24 cellular contexts compared by ENCODE assay signal in the genomic region with DNA sequence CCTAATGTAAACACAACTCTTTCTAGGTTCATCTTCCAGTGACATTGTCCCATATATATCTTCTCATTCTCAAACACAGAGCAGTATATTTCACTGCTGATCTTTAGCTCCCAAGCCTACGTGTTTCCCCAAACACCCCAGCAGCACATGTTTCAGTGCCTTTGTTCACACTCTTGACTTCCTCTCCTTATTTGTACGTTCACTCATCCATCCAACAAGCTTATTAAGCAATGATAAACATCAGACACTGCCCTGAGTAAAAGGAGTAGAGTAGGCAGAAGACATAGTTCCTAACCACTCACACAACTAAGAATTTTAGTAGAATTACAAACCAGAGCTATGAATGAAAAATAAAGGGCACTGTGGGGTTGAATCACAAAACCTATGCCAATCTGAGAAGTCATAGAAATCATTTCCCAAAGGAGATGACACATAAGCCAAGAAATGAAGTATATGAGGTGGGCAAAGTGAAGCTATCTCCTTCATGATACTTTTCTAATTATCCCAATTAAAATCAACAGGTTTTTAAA.
DNase-seq lines count a peak whose midpoint lies in the region; TF ChIP-seq lines count a peak whose summit lies in the region.
"Had no signal": no experiment of that assay in that cellular context is flagged by ENCODE, and none has a peak within 500 bp of the region (broad histone marks: within the 10 kb centered on the region; RNA-seq: fewer than 3 reads in every experiment).

No MANE protein-coding gene starts in this region.

- H3K36me3 ChIP-seq in OCI-LY7 (ENCODE audit: insufficient read depth, low read length): no peaks in the 10 kb centered on the region
- H3K36me3 ChIP-seq: spleen had no signal

- H3K9me2 ChIP-seq in OCI-LY7 (ENCODE audit: insufficient read depth, low read length): no peaks in the 10 kb centered on the region

- POLR2A ChIA-PET in OCI-LY7 (lab: Charles Lee): interaction anchor here (0.6 to 2.8 kb wide), 9 partner anchors 10 to 752 kb away, joined by 3 to 20 read pairs (median 3); no protein-coding TSS in a partner anchor

- DNase-seq in AG08395 (ENCODE audit: low spot score): peak; percentile 5
- peak; percentile 4 for DNase-seq in HCEC 1CT
- DNase-seq in epithelial cell of proximal tubule (ENCODE audit: low read depth): peak; percentile 44
- peak; percentile 19 for DNase-seq in left kidney (ENCODE audit: low read depth, low spot score)
- DNase-seq in AG20443 (ENCODE audit: low spot score): no peak
- DNase-seq in NCI-H510A (lab: John Stamatoyannopoulos, UW): no peak
- no peak for DNase-seq in OCI-LY7 (ENCODE audit: low spot score)
- DNase-seq: activated CD8-positive, alpha-beta T cell treated with anti-CD3 and anti-CD28 coated beads, Interleukin-2, amount 10 ng/mL, durations not matched to agents 7 days and 5 days; activated naive CD4-positive, alpha-beta T cell treated with anti-CD3 and anti-CD28 coated beads, Interleukin-2, amount 50 U/mL, for 16 hours; amniotic stem cell; COR-L47; DND-41; glutamatergic neuron; GOT3; NCI-H1417 treated with DMSO at 0.1 percent for 48 hours; NCI-H2081; NCI-H774; posterior cingulate gyrus; right cardiac atrium; SHP77 treated with DMSO at 0.1 percent for 48 hours; spleen; stimulated activated CD4-positive, alpha-beta T cell treated with anti-CD3 and anti-CD28 coated beads, Interleukin-2, amount 100 ng/mL, for 24 hours; stimulated activated CD8-positive, alpha-beta memory T cell treated with anti-CD3 and anti-CD28 coated beads, Interleukin-4, amount 100 ng/mL, for 48 hours had no signal

- no peak overlapping the region for H3K27ac ChIP-seq in OCI-LY7 (ENCODE audit: low read depth, low read length, poor library complexity, severe bottlenecking)
- H3K27ac ChIP-seq: C4-2B, spleen had no signal

- no peaks in the 10 kb centered on the region for H3K4me1 ChIP-seq in OCI-LY7 (ENCODE audit: insufficient read depth, low read length, poor library complexity, severe bottlenecking)
- H3K4me1 ChIP-seq: spleen had no signal

- no peaks in the 10 kb centered on the region for H3K79me2 ChIP-seq in OCI-LY7 (ENCODE audit: insufficient read depth, low read depth, low read length)

- H3K4me3 ChIP-seq in epithelial cell of proximal tubule (ENCODE audit: low read depth, low read length): no peak overlapping the region
- no peak overlapping the region for H3K4me3 ChIP-seq in OCI-LY7 (ENCODE audit: low read depth, low read length, poor library complexity, severe bottlenecking)
- H3K4me3 ChIP-seq: spleen had no signal

- H2AFZ ChIP-seq in OCI-LY7 (ENCODE audit: low read length): no peak overlapping the region

- intact Hi-C loops in OCI-LY7 (cut with micrococcal nuclease; ENCODE audit: unreplicated experiment): no loop called here

- TF ChIP-seq CTCF in epithelial cell of proximal tubule (conservative IDR thresholded peaks at IDR 0.05; ENCODE audit: low read depth, low read length): no peak
- TF ChIP-seq CTCF in OCI-LY7 (conservative IDR thresholded peaks at IDR 0.05; ENCODE audit: low read length): no peak

- BruUV-seq in OCI-LY7 (replicated peaks; lab: Mats Ljungman, UMichigan): no TSS peak

- H3K4me2 ChIP-seq in OCI-LY7 (ENCODE audit: low read length): no peak overlapping the region

- no peaks in the 10 kb centered on the region for H3K9me3 ChIP-seq in OCI-LY7 (ENCODE audit: low read length)

- no peaks in the 10 kb centered on the region for H4K20me1 ChIP-seq in OCI-LY7 (ENCODE audit: insufficient read depth, low read length)

- CTCF ChIA-PET in OCI-LY7 (lab: Charles Lee; ENCODE audit: unreplicated experiment): no interaction called here

Comparison
In these comparisons a context has a peak if more than half of its experiments do, and no peak if none do; other contexts are left out.
1. DNase-seq: peak in AG08395 (single experiment), HCEC 1CT (single experiment), epithelial cell of proximal tubule (single experiment) and left kidney (single experiment); none in AG20443 (single experiment), NCI-H510A (single experiment) and OCI-LY7 (single experiment).